Comparison of ENCODE assay signal across 20 cellular contexts in the genomic region with DNA sequence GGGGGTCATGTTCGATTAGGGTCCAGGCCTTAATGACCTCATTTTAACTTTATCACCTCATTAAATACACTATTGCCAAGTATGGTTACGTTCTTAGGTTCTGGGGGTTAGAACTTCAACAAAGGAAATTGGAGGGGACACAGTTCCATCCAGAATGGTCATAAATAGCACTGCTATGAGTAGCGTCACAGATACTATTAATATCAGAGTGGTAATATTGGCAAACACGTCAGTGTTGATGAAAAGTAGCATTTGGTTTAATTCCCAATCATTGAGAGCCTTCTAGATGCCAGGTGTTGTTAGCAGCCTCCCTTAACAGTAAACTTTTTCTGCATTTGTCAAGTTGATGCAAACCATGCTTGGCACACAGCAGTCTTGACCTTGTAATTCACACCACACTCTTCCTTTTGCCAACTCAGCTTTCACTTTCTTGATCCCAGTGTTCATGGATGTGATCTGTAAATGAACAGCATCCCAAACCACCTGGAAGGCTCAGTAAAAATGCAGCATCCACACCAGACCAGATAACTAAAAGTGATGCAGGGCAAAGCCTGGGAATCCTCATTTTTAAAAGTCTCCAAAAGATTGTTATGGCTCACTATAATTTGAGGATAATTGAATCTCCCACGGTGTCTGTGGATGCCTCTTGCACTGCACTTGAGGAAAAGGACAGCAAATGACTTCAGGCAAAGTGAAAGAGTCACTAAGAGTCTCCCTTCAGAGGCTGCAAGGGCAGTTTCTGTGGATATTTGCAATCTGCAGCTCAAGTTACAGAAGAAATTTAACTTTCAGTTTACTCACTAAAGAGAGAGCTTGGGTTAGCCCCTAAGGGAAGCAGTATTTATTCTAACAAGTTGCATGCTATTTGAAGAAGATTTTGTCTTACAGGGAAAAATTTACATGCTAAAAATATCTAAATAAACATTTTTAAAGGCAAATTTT.
"Had no signal": no experiment of that assay in that cellular context is flagged by ENCODE, and none has a peak within 500 bp of the region (broad histone marks: within the 10 kb centered on the region; RNA-seq: fewer than 3 reads in every experiment).

No MANE protein-coding gene starts in this region.

- H2AFZ ChIP-seq: parathyroid adenoma had no signal

- H3K9me3 ChIP-seq: gastroesophageal sphincter, thyroid gland, uterus had no signal

- H3K4me3 ChIP-seq: gastroesophageal sphincter, lung, spleen, thyroid gland, uterus had no signal

- H3K27ac ChIP-seq: gastroesophageal sphincter, parathyroid adenoma, spleen, thyroid gland, uterus had no signal

- H3K36me3 Mint-ChIP-seq: activated CD4-positive, alpha-beta memory T cell treated with anti-CD3 and anti-CD28 coated beads for 36 hours; activated CD8-positive, alpha-beta memory T cell treated with anti-CD3 and anti-CD28 coated beads, Interleukin-2, amount 10 ng/mL, durations not matched to agents 7 days and 5 days; natural killer cell treated with Interleukin-12 subunit alpha and Interleukin-12 subunit beta and Interleukin-15 and Interleukin-18, amount 100 ng/mL, for 72 hours had no signal

- H3K4me3 Mint-ChIP-seq: activated B cell treated with CpG ODN at 0.5 μM for 24 hours; activated CD4-positive, alpha-beta memory T cell treated with anti-CD3 and anti-CD28 coated beads for 36 hours; activated CD8-positive, alpha-beta memory T cell treated with anti-CD3 and anti-CD28 coated beads, Interleukin-2, amount 10 ng/mL, durations not matched to agents 7 days and 5 days; activated naive CD4-positive, alpha-beta T cell treated with anti-CD3 and anti-CD28 coated beads for 36 hours; activated naive CD8-positive, alpha-beta T cell treated with anti-CD3 and anti-CD28 coated beads, Interleukin-2, amount 50 U/mL, for 24 hours; dendritic cell treated with granulocyte-macrophage colony-stimulating factor and Interleukin-4, amounts not matched to agents 40 ng/mL and 50 ng/mL, for 4 days; natural killer cell treated with Interleukin-12 subunit alpha and Interleukin-12 subunit beta and Interleukin-15 and Interleukin-18, amount 100 ng/mL, for 72 hours had no signal

- H3K27me3 ChIP-seq: gastroesophageal sphincter, spleen, thyroid gland, uterus had no signal

- H3K27ac Mint-ChIP-seq: activated B cell treated with CpG ODN at 0.5 μM for 24 hours; activated CD4-positive, alpha-beta memory T cell treated with anti-CD3 and anti-CD28 coated beads for 36 hours; activated CD8-positive, alpha-beta memory T cell treated with anti-CD3 and anti-CD28 coated beads, Interleukin-2, amount 10 ng/mL, durations not matched to agents 7 days and 5 days; activated naive CD4-positive, alpha-beta T cell treated with anti-CD3 and anti-CD28 coated beads for 36 hours; activated naive CD8-positive, alpha-beta T cell treated with anti-CD3 and anti-CD28 coated beads, Interleukin-2, amount 50 U/mL, for 24 hours; activated T-helper 2 cell treated with anti-CD3 and anti-CD28 coated beads, Interferon-gamma antibody, Interleukin-2, Interleukin-4, amounts not matched to agents 10 μg/mL and 5 μg/mL and 100 μg/mL, durations not matched to agents 14 hours and 24 hours and 36 hours; dendritic cell treated with granulocyte-macrophage colony-stimulating factor and Interleukin-4, amounts not matched to agents 40 ng/mL and 50 ng/mL, for 4 days; natural killer cell treated with Interleukin-12 subunit alpha and Interleukin-12 subunit beta and Interleukin-15 and Interleukin-18, amount 100 ng/mL, for 72 hours had no signal

- H3K4me1 ChIP-seq: gastroesophageal sphincter, parathyroid adenoma, spleen, thyroid gland, uterus had no signal

- DNase-seq: activated B cell treated with CpG ODN at 0.5 μM for 24 hours; activated CD4-positive, alpha-beta memory T cell treated with anti-CD3 and anti-CD28 coated beads for 36 hours; activated CD4-positive, alpha-beta T cell treated with anti-CD3 and anti-CD28 coated beads for 4 hours; activated CD8-positive, alpha-beta memory T cell treated with anti-CD3 and anti-CD28 coated beads, Interleukin-2, amount 10 ng/mL, durations not matched to agents 7 days and 5 days; activated naive CD4-positive, alpha-beta T cell treated with anti-CD3 and anti-CD28 coated beads for 36 hours; activated naive CD8-positive, alpha-beta T cell treated with anti-CD3 and anti-CD28 coated beads, Interleukin-2, amount 50 U/mL, for 24 hours; aorta; cerebellar nuclear complex; effector CD8-positive, alpha-beta T cell; spleen; stimulated activated naive CD4-positive, alpha-beta T cell; thyroid gland; uterus had no signal

- H3K36me3 ChIP-seq: gastroesophageal sphincter, spleen, thyroid gland, uterus had no signal

- ATAC-seq: activated CD8-positive, alpha-beta memory T cell treated with anti-CD3 and anti-CD28 coated beads, Interleukin-2, amount 10 ng/mL, durations not matched to agents 7 days and 5 days; activated naive CD8-positive, alpha-beta T cell treated with anti-CD3 and anti-CD28 coated beads, Interleukin-2, amount 50 U/mL, for 24 hours; esophagus mucosa; gastroesophageal sphincter; natural killer cell treated with Interleukin-12 subunit alpha and Interleukin-12 subunit beta and Interleukin-15 and Interleukin-18, amount 100 ng/mL, for 72 hours had no signal

- H3K4me1 Mint-ChIP-seq: activated B cell treated with CpG ODN at 0.5 μM for 24 hours; activated CD8-positive, alpha-beta memory T cell treated with anti-CD3 and anti-CD28 coated beads, Interleukin-2, amount 10 ng/mL, durations not matched to agents 7 days and 5 days; activated naive CD8-positive, alpha-beta T cell treated with anti-CD3 and anti-CD28 coated beads, Interleukin-2, amount 50 U/mL, for 24 hours had no signal

- H3K79me2 ChIP-seq: parathyroid adenoma had no signal

- H3K27me3 Mint-ChIP-seq: activated B cell treated with CpG ODN at 0.5 μM for 24 hours; activated CD4-positive, alpha-beta memory T cell treated with anti-CD3 and anti-CD28 coated beads for 36 hours; activated CD8-positive, alpha-beta memory T cell treated with anti-CD3 and anti-CD28 coated beads, Interleukin-2, amount 10 ng/mL, durations not matched to agents 7 days and 5 days; activated naive CD8-positive, alpha-beta T cell treated with anti-CD3 and anti-CD28 coated beads, Interleukin-2, amount 50 U/mL, for 24 hours; dendritic cell treated with granulocyte-macrophage colony-stimulating factor and Interleukin-4, amounts not matched to agents 40 ng/mL and 50 ng/mL, for 4 days; natural killer cell treated with Interleukin-12 subunit alpha and Interleukin-12 subunit beta and Interleukin-15 and Interleukin-18, amount 100 ng/mL, for 72 hours had no signal
